In genomic region chr1:201419737-201420607, GRCh38 we compare ENCODE assay signal across 1 cellular context.
TF ChIP-seq lines count a peak whose summit lies in the region.

No MANE protein-coding gene starts in this region.

TF ChIP-seq in K562, 482 proteins besides CTCF, POLR2A, EP300 and RAD21:
- TF ChIP-seq HCFC1 (IDR thresholded peaks at IDR 0.05; ENCODE audit: low read depth, low read length), result no peak
- no peak for TF ChIP-seq CHD2 (IDR thresholded peaks at IDR 0.05; ENCODE audit: low read depth, low read length)
- no peak for TF ChIP-seq ZNF274 (IDR thresholded peaks at IDR 0.05; ENCODE audit: borderline replicate concordance, low read depth, low read length)
- no peak for TF ChIP-seq KAT2B (IDR thresholded peaks at IDR 0.05; ENCODE audit: low read depth, low read length)
- TF ChIP-seq EGR1 (conservative IDR thresholded peaks at IDR 0.05), result no peak
- TF ChIP-seq THRAP3 (IDR thresholded peaks at IDR 0.05; ENCODE audit: borderline replicate concordance), result no peak
- TF ChIP-seq VEZF1 (CRISPR knock-in tag; IDR thresholded peaks at IDR 0.05), result peak; percentile 38
